In genomic region chr14:73770977-73771847, GRCh38 we compare ENCODE assay signal across 8 cellular contexts. TPM values are rescaled to one million over a fixed set of nuclear protein-coding genes. Genes with fewer than 3 reads are reported as not detected.
DNase-seq lines count a peak whose midpoint lies in the region; ATAC-seq, FAIRE-seq and TF ChIP-seq lines count a peak whose summit lies in the region.

No MANE protein-coding gene starts in this region.

- H3K27ac ChIP-seq in heart left ventricle = peak overlapping the region in 11 of 12 donors; percentile 4 to 79 (median 66)
- H3K27ac ChIP-seq in esophagus (ENCODE audit: low read depth in 2 of 2, low read length in 1 of 2) = peak overlapping the region; percentile 62 to 90

- H3K27ac Mint-ChIP-seq in stimulated activated naive CD8-positive, alpha-beta T cell treated with anti-CD3 and anti-CD28 coated beads, Interleukin-15, amount 100 ng/mL, for 72 hours = peak overlapping the region; percentile 65 to 94

- intact Hi-C loops in heart left ventricle (cut with DNase I) = no loop called here
- intact Hi-C loops in cardiac septum (cut with DNase I) = no loop called here

- 60 to 70% (median 63%) methylated on average over 18 of the region's 18 CpGs for WGBS in heart left ventricle, 4 donors
- WGBS in esophagus, 2 donors = 44 to 46% methylated on average over 18 of the region's 18 CpGs

- H3K4me1 Mint-ChIP-seq in stimulated activated naive CD8-positive, alpha-beta T cell treated with anti-CD3 and anti-CD28 coated beads, Interleukin-15, amount 100 ng/mL, for 72 hours = peaks cover 78% of the 10 kb centered on the region

- peak overlapping the region; percentile 70 to 73 for H3K4me3 Mint-ChIP-seq in stimulated activated naive CD8-positive, alpha-beta T cell treated with anti-CD3 and anti-CD28 coated beads, Interleukin-15, amount 100 ng/mL, for 72 hours

- H3K4me3 ChIP-seq in heart left ventricle (peak overlapping the region in 1 of 12 donors; percentile 1), esophagus (ENCODE audit: low read depth in 1 of 2, low read length in 2 of 2) (no peak overlapping the region)

- no peaks in the 10 kb centered on the region for H3K9me3 ChIP-seq in heart left ventricle
- H3K9me3 ChIP-seq in esophagus (ENCODE audit: control insufficient read depth in 2 of 2, insufficient read depth in 1 of 2, low read depth in 1 of 2, low read length in 1 of 2) = no peaks in the 10 kb centered on the region

- no peak for TF ChIP-seq POLR2A in heart left ventricle (IDR thresholded peaks at IDR 0.05)

- H3K27me3 ChIP-seq in heart left ventricle = no peaks in the 10 kb centered on the region
- no peaks in the 10 kb centered on the region for H3K27me3 ChIP-seq in esophagus (ENCODE audit: control insufficient read depth in 1 of 2, insufficient read depth in 2 of 2, low read length in 2 of 2)

- no peaks in the 10 kb centered on the region for H3K27me3 Mint-ChIP-seq in stimulated activated naive CD8-positive, alpha-beta T cell treated with anti-CD3 and anti-CD28 coated beads, Interleukin-15, amount 100 ng/mL, for 72 hours

- FAIRE-seq in HTR-8/SVneo (lab: Jason Lieb, UNC) = peak; percentile 4

- no peak for TF ChIP-seq CTCF in heart left ventricle (IDR thresholded peaks at IDR 0.05)

- H3K36me3 ChIP-seq in heart left ventricle = no peaks in the 10 kb centered on the region
- no peaks in the 10 kb centered on the region for H3K36me3 ChIP-seq in esophagus (ENCODE audit: control insufficient read depth in 2 of 2, insufficient read depth in 2 of 2, low read length in 1 of 2)

- H3K4me1 ChIP-seq in heart left ventricle (peaks cover 24 to 95% (median 82%) of the 10 kb centered on the region in 12 donors), esophagus (ENCODE audit: control insufficient read depth in 2 of 2, insufficient read depth in 2 of 2, low read length in 1 of 2) (peaks cover 17 to 24% of the 10 kb centered on the region in 2 donors)

- H3K9me3 Mint-ChIP-seq in stimulated activated naive CD8-positive, alpha-beta T cell treated with anti-CD3 and anti-CD28 coated beads, Interleukin-15, amount 100 ng/mL, for 72 hours = no peaks in the 10 kb centered on the region

- DNase-seq in heart left ventricle = peak in 1 of 5 donors; percentile 24
- no peak for DNase-seq in cardiac septum (ENCODE audit: low spot score)
- DNase-seq in HTR-8/SVneo (ENCODE audit: insufficient read length, low spot score) = no peak
- no peak for DNase-seq in stimulated activated naive CD8-positive, alpha-beta T cell treated with anti-CD3 and anti-CD28 coated beads, Interleukin-15, amount 100 ng/mL, for 72 hours
- DNase-seq in NCI-H1436 (lab: John Stamatoyannopoulos, UW) = no peak
- no peak for DNase-seq in COLO829 (ENCODE audit: low spot score)
- no peak for DNase-seq in UCSD-AML1 (lab: John Stamatoyannopoulos, UW; ENCODE audit: unreplicated experiment)

- peak in 1 of 4 donors; percentile 11 for ATAC-seq in heart left ventricle
- peak; percentile 13 for ATAC-seq in stimulated activated naive CD8-positive, alpha-beta T cell treated with anti-CD3 and anti-CD28 coated beads, Interleukin-15, amount 100 ng/mL, for 72 hours

RNA-seq across cellular contexts. Expression of gene PNMA1, which starts 57.0 kb away (rescaled TPM):
- 10 to 100 TPM; 14.5 to 32.3 (median 25.9) TPM for total RNA-seq in heart left ventricle
- 10 to 100 TPM in 1 of 2 donors, 1 to 10 TPM in 1; 7.4 to 27.3 TPM for polyA plus RNA-seq in heart left ventricle
- 45.9 TPM for total RNA-seq in cardiac septum
- 10 to 100 TPM; 12.7 to 13.2 TPM for polyA plus RNA-seq in esophagus
